In the genomic region with DNA sequence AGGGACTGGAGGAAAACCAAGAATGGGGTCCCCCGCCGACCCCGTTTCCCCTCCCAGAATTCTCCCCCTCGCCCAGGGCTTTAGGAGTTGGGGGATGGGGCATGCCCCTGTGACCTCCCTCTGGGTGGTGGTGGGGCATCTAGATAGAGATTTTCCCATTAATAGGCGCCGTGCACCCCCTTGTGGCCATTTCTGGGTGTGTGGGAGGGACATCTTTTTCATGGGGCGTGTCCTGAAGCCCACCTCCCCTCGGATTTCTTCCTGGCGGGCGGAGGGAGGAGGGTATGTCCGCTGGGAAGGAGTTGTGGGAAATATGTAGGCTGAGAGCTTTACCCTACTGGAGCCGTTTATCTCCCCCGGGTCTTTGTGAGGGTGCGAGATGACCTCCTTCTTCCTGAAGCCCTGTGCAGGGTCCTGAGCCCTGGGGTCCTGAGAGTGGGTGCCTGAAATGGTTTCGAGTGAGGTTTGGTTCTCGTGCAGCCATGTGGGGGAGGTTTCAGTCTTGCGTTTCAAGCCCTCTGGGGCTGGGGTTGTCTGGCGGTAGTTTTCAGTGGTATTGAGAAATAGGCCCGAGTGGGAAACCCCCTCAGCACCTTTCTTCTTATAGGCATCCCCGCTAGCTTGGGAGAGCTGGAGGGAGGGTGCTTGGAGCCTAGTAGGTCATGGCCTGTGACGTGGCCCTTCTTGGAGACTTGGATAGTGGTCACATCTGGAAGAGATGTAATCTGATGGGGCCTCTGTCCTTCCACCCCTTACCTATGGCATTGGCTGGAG, we compare ENCODE assay signal across 1 cellular context.
TF ChIP-seq lines count a peak whose summit lies in the region.

No MANE protein-coding gene starts in this region.

TF ChIP-seq in GM12878, 131 proteins besides CTCF, POLR2A, EP300 and RAD21 (continued from another document and continues in another):
- TF ChIP-seq, protein P1, sequence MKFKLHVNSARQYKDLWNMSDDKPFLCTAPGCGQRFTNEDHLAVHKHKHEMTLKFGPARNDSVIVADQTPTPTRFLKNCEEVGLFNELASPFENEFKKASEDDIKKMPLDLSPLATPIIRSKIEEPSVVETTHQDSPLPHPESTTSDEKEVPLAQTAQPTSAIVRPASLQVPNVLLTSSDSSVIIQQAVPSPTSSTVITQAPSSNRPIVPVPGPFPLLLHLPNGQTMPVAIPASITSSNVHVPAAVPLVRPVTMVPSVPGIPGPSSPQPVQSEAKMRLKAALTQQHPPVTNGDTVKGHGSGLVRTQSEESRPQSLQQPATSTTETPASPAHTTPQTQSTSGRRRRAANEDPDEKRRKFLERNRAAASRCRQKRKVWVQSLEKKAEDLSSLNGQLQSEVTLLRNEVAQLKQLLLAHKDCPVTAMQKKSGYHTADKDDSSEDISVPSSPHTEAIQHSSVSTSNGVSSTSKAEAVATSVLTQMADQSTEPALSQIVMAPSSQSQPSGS (IDR thresholded peaks at IDR 0.05; ENCODE audit: low read length): 0 out of 2 replicates have a peak, but pooled peaks have one; percentile 28
- TF ChIP-seq RCOR1 (conservative IDR thresholded peaks at IDR 0.05; ENCODE audit: low read depth, low read length): no peak
- TF ChIP-seq CHD4 (IDR thresholded peaks at IDR 0.05): no peak
- no peak for TF ChIP-seq BRCA1 (IDR thresholded peaks at IDR 0.05; ENCODE audit: low read depth, low read length)
- no peak for TF ChIP-seq RBBP5 (conservative IDR thresholded peaks at IDR 0.05)
- no peak for TF ChIP-seq EZH2 (IDR thresholded peaks at IDR 0.05; ENCODE audit: borderline replicate concordance, control insufficient read depth, low read depth, low read length)
- TF ChIP-seq, protein P2, sequence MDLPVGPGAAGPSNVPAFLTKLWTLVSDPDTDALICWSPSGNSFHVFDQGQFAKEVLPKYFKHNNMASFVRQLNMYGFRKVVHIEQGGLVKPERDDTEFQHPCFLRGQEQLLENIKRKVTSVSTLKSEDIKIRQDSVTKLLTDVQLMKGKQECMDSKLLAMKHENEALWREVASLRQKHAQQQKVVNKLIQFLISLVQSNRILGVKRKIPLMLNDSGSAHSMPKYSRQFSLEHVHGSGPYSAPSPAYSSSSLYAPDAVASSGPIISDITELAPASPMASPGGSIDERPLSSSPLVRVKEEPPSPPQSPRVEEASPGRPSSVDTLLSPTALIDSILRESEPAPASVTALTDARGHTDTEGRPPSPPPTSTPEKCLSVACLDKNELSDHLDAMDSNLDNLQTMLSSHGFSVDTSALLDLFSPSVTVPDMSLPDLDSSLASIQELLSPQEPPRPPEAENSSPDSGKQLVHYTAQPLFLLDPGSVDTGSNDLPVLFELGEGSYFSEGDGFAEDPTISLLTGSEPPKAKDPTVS (IDR thresholded peaks at IDR 0.05; ENCODE audit: low read depth, low read length): no peak
- TF ChIP-seq, protein P3, sequence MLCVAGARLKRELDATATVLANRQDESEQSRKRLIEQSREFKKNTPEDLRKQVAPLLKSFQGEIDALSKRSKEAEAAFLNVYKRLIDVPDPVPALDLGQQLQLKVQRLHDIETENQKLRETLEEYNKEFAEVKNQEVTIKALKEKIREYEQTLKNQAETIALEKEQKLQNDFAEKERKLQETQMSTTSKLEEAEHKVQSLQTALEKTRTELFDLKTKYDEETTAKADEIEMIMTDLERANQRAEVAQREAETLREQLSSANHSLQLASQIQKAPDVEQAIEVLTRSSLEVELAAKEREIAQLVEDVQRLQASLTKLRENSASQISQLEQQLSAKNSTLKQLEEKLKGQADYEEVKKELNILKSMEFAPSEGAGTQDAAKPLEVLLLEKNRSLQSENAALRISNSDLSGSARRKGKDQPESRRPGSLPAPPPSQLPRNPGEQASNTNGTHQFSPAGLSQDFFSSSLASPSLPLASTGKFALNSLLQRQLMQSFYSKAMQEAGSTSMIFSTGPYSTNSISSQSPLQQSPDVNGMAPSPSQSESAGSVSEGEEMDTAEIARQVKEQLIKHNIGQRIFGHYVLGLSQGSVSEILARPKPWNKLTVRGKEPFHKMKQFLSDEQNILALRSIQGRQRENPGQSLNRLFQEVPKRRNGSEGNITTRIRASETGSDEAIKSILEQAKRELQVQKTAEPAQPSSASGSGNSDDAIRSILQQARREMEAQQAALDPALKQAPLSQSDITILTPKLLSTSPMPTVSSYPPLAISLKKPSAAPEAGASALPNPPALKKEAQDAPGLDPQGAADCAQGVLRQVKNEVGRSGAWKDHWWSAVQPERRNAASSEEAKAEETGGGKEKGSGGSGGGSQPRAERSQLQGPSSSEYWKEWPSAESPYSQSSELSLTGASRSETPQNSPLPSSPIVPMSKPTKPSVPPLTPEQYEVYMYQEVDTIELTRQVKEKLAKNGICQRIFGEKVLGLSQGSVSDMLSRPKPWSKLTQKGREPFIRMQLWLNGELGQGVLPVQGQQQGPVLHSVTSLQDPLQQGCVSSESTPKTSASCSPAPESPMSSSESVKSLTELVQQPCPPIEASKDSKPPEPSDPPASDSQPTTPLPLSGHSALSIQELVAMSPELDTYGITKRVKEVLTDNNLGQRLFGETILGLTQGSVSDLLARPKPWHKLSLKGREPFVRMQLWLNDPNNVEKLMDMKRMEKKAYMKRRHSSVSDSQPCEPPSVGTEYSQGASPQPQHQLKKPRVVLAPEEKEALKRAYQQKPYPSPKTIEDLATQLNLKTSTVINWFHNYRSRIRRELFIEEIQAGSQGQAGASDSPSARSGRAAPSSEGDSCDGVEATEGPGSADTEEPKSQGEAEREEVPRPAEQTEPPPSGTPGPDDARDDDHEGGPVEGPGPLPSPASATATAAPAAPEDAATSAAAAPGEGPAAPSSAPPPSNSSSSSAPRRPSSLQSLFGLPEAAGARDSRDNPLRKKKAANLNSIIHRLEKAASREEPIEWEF (IDR thresholded peaks at IDR 0.05; ENCODE audit: insufficient replicate concordance, low read depth, low read length): no peak
- TF ChIP-seq, protein P4, sequence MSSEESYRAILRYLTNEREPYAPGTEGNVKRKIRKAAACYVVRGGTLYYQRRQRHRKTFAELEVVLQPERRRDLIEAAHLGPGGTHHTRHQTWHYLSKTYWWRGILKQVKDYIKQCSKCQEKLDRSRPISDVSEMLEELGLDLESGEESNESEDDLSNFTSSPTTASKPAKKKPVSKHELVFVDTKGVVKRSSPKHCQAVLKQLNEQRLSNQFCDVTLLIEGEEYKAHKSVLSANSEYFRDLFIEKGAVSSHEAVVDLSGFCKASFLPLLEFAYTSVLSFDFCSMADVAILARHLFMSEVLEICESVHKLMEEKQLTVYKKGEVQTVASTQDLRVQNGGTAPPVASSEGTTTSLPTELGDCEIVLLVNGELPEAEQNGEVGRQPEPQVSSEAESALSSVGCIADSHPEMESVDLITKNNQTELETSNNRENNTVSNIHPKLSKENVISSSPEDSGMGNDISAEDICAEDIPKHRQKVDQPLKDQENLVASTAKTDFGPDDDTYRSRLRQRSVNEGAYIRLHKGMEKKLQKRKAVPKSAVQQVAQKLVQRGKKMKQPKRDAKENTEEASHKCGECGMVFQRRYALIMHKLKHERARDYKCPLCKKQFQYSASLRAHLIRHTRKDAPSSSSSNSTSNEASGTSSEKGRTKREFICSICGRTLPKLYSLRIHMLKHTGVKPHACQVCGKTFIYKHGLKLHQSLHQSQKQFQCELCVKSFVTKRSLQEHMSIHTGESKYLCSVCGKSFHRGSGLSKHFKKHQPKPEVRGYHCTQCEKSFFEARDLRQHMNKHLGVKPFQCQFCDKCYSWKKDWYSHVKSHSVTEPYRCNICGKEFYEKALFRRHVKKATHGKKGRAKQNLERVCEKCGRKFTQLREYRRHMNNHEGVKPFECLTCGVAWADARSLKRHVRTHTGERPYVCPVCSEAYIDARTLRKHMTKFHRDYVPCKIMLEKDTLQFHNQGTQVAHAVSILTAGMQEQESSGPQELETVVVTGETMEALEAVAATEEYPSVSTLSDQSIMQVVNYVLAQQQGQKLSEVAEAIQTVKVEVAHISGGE (CRISPR knock-in tag; IDR thresholded peaks at IDR 0.05): no peak
- no peak for TF ChIP-seq CHD1 (IDR thresholded peaks at IDR 0.05; ENCODE audit: low read depth, low read length)
- no peak for TF ChIP-seq ZNF217 (IDR thresholded peaks at IDR 0.05)
- no peak for TF ChIP-seq TBL1XR1 (IDR thresholded peaks at IDR 0.05; ENCODE audit: low read depth, low read length)
- TF ChIP-seq, protein P5, sequence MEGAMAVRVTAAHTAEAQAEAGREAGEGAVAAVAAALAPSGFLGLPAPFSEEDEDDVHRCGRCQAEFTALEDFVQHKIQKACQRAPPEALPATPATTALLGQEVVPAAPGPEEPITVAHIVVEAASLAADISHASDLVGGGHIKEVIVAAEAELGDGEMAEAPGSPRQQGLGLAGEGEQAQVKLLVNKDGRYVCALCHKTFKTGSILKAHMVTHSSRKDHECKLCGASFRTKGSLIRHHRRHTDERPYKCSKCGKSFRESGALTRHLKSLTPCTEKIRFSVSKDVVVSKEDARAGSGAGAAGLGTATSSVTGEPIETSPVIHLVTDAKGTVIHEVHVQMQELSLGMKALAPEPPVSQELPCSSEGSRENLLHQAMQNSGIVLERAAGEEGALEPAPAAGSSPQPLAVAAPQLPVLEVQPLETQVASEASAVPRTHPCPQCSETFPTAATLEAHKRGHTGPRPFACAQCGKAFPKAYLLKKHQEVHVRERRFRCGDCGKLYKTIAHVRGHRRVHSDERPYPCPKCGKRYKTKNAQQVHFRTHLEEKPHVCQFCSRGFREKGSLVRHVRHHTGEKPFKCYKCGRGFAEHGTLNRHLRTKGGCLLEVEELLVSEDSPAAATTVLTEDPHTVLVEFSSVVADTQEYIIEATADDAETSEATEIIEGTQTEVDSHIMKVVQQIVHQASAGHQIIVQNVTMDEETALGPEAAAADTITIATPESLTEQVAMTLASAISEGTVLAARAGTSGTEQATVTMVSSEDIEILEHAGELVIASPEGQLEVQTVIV (IDR thresholded peaks at IDR 0.05; ENCODE audit: borderline replicate concordance, partially characterized antibody): no peak
- no peak for TF ChIP-seq YBX1 (IDR thresholded peaks at IDR 0.05)
- TF ChIP-seq PAX5 (IDR thresholded peaks at IDR 0.05; ENCODE audit: borderline replicate concordance, low read depth, low read length): 0 out of 2 replicates have a peak, but pooled peaks have one; percentile 11
- TF ChIP-seq, protein P6, sequence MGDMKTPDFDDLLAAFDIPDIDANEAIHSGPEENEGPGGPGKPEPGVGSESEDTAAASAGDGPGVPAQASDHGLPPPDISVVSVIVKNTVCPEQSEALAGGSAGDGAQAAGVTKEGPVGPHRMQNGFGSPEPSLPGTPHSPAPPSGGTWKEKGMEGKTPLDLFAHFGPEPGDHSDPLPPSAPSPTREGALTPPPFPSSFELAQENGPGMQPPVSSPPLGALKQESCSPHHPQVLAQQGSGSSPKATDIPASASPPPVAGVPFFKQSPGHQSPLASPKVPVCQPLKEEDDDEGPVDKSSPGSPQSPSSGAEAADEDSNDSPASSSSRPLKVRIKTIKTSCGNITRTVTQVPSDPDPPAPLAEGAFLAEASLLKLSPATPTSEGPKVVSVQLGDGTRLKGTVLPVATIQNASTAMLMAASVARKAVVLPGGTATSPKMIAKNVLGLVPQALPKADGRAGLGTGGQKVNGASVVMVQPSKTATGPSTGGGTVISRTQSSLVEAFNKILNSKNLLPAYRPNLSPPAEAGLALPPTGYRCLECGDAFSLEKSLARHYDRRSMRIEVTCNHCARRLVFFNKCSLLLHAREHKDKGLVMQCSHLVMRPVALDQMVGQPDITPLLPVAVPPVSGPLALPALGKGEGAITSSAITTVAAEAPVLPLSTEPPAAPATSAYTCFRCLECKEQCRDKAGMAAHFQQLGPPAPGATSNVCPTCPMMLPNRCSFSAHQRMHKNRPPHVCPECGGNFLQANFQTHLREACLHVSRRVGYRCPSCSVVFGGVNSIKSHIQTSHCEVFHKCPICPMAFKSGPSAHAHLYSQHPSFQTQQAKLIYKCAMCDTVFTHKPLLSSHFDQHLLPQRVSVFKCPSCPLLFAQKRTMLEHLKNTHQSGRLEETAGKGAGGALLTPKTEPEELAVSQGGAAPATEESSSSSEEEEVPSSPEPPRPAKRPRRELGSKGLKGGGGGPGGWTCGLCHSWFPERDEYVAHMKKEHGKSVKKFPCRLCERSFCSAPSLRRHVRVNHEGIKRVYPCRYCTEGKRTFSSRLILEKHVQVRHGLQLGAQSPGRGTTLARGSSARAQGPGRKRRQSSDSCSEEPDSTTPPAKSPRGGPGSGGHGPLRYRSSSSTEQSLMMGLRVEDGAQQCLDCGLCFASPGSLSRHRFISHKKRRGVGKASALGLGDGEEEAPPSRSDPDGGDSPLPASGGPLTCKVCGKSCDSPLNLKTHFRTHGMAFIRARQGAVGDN (IDR thresholded peaks at IDR 0.05): peak; percentile 52
- TF ChIP-seq, protein P7, sequence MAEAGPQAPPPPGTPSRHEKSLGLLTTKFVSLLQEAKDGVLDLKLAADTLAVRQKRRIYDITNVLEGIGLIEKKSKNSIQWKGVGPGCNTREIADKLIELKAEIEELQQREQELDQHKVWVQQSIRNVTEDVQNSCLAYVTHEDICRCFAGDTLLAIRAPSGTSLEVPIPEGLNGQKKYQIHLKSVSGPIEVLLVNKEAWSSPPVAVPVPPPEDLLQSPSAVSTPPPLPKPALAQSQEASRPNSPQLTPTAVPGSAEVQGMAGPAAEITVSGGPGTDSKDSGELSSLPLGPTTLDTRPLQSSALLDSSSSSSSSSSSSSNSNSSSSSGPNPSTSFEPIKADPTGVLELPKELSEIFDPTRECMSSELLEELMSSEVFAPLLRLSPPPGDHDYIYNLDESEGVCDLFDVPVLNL (IDR thresholded peaks at IDR 0.05; ENCODE audit: low read depth, low read length): no peak
- 0 out of 2 replicates have a peak, but pooled peaks have one; percentile 13 for TF ChIP-seq MEF2A (IDR thresholded peaks at IDR 0.05; ENCODE audit: insufficient read depth, low read depth, low read length)
- no peak for TF ChIP-seq SRF (IDR thresholded peaks at IDR 0.05; ENCODE audit: low read depth in 2 of 2, low read length in 2 of 2)
- TF ChIP-seq RELA (IDR thresholded peaks at IDR 0.05; ENCODE audit: borderline replicate concordance, partially characterized antibody): peak; percentile 48
- TF ChIP-seq, protein P8, sequence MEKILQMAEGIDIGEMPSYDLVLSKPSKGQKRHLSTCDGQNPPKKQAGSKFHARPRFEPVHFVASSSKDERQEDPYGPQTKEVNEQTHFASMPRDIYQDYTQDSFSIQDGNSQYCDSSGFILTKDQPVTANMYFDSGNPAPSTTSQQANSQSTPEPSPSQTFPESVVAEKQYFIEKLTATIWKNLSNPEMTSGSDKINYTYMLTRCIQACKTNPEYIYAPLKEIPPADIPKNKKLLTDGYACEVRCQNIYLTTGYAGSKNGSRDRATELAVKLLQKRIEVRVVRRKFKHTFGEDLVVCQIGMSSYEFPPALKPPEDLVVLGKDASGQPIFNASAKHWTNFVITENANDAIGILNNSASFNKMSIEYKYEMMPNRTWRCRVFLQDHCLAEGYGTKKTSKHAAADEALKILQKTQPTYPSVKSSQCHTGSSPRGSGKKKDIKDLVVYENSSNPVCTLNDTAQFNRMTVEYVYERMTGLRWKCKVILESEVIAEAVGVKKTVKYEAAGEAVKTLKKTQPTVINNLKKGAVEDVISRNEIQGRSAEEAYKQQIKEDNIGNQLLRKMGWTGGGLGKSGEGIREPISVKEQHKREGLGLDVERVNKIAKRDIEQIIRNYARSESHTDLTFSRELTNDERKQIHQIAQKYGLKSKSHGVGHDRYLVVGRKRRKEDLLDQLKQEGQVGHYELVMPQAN (conservative IDR thresholded peaks at IDR 0.05): no peak; the same call in none of the 2 replicates
- TF ChIP-seq DPF2 (IDR thresholded peaks at IDR 0.05): no peak
- peak; percentile 75; the same call in 1 of the 2 replicates for TF ChIP-seq RB1 (IDR thresholded peaks at IDR 0.05; ENCODE audit: borderline replicate concordance)
- peak; percentile 82; the same call in 1 of the 2 replicates for TF ChIP-seq NBN (IDR thresholded peaks at IDR 0.05)
- 0 out of 2 replicates have a peak, but pooled peaks have one; percentile 47 for TF ChIP-seq MTA2 (IDR thresholded peaks at IDR 0.05; ENCODE audit: low read depth)
- no peak for TF ChIP-seq CBX3 (IDR thresholded peaks at IDR 0.05; ENCODE audit: borderline replicate concordance, low read depth)
- no peak for TF ChIP-seq SUZ12 (IDR thresholded peaks at IDR 0.05; ENCODE audit: unreplicated experiment)
- peak; percentile 62; the same call in 1 of the 2 replicates for TF ChIP-seq IKZF1 (conservative IDR thresholded peaks at IDR 0.05)
